Comparison of ENCODE assay signal across 1 cellular context in the genomic region with DNA sequence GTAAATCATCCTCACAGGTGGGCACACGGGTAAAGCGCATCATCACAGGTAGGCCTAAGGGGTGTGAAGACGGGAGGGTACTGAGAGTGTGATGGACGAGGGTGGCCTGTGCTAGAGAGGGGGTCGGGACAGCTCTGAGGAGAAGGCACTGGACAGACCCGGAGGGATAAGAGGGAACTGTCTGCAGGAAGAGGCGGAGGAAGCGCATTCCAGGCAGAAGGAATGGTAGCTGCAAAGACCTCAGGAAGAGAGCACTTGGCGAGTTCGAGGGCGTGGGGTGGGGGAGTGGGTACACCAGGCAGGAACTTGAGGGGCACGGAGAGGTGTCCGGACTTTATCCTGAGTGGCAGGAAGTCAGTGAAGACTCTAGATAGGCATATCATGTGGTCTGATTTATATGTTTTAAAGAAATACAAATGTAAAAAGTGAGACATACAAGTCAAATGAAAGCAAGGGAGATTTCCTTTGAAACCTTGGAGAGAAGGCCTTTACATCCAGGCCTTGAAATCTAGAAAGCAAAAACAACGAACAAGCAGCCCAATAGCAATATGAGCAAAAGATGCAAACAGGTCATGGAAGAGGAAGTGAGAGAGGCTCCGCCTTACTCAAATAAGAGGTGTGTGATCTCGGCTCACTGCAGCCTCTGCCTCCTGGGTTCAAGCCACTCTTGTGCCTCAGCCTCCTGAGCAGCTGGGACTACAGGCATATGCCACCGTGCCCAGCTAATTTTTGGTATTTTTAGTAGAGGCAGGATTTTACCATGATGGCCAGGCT.
TF ChIP-seq lines count a peak whose summit lies in the region.

No MANE protein-coding gene starts in this region.

TF ChIP-seq in HepG2, 621 proteins besides CTCF, POLR2A, EP300 and RAD21:
- TF ChIP-seq, protein P1, sequence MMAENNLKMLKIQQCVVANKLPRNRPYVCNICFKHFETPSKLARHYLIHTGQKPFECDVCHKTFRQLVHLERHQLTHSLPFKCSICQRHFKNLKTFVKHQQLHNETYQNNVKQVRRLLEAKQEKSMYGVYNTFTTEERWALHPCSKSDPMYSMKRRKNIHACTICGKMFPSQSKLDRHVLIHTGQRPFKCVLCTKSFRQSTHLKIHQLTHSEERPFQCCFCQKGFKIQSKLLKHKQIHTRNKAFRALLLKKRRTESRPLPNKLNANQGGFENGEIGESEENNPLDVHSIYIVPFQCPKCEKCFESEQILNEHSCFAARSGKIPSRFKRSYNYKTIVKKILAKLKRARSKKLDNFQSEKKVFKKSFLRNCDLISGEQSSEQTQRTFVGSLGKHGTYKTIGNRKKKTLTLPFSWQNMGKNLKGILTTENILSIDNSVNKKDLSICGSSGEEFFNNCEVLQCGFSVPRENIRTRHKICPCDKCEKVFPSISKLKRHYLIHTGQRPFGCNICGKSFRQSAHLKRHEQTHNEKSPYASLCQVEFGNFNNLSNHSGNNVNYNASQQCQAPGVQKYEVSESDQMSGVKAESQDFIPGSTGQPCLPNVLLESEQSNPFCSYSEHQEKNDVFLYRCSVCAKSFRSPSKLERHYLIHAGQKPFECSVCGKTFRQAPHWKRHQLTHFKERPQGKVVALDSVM (CRISPR knock-in tag; IDR thresholded peaks at IDR 0.05) = 0 out of 2 replicates have a peak, but pooled peaks have one; percentile 19
- TF ChIP-seq NCOA1 (CRISPR knock-in tag; IDR thresholded peaks at IDR 0.05) = no peak
